8 cellular contexts compared by ENCODE assay signal in the genomic region with DNA sequence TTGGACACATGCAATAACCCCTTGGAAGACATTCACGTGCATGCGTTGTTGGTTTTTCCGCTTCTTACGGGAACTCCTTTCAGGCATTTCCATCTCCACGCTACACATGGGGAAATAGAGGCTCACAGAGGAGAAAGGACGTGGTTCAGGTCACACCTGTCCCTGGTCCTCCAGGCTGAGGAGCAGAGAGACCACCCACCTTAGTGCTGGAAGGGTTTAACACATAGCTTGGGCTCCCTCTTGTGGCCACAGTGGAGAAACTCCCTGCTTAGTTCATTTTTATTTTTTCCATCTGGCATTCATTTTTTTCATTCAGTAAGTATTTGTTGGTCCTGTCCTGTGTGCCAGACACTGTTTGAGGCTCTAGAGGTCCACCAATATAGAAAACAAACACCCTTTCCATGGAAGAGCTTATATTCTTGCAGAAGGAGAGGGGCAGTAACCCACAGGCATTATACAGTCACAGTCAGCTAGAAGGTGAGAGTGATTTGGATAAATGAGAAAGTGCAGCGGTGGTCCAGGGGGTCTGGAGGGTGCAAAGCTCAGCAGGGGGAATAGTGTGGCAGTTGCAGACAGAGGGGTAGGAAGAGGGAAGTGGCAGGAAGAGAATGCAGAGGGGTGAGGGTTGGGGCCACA. TPM values are rescaled to one million over a fixed set of nuclear protein-coding genes. Genes with fewer than 3 reads are reported as not detected.
A peak's percentile ranks its signal among the peaks of the same experiment; 100 is the strongest.
DNase-seq lines count a peak whose midpoint lies in the region; ATAC-seq, FAIRE-seq and TF ChIP-seq lines count a peak whose summit lies in the region.

No MANE protein-coding gene starts in this region.

- H3K4me2 ChIP-seq in endothelial cell of umbilical vein (ENCODE audit: insufficient read depth, low read length) = no peak overlapping the region

- no peak overlapping the region for H2AFZ ChIP-seq in endothelial cell of umbilical vein (ENCODE audit: low read depth, low read length)

- no peak overlapping the region for H3K9ac ChIP-seq in endothelial cell of umbilical vein (replicated peaks; ENCODE audit: extremely low read depth, insufficient read depth, low read length)

- no peaks in the 10 kb centered on the region for H3K9me3 Mint-ChIP-seq in naive thymus-derived CD8-positive, alpha-beta T cell

- peak in 1 of 2 donors; percentile 27 for ATAC-seq in naive thymus-derived CD8-positive, alpha-beta T cell
- no peak for ATAC-seq in HG03045 (IDR thresholded peaks at IDR 0.05; ENCODE audit: unreplicated experiment)

- POLR2A ChIA-PET in AG04449 (lab: Yijun Ruan, JAX) (interaction anchor here (0.6 kb wide), 1 partner anchor 420 kb away, joined by 3 read pairs; no protein-coding TSS in a partner anchor), endothelial cell of umbilical vein (lab: Charles Lee) (no interaction called here)
- POLR2A ChIA-PET in naive thymus-derived CD8-positive, alpha-beta T cell (lab: Charles Lee) = interaction anchor here (0.6 to 3.9 kb wide), 11 partner anchors 12 to 232 kb away, joined by 3 to 31 read pairs (median 5); a partner anchor contains a TSS

- H3K27ac ChIP-seq in endothelial cell of umbilical vein (ENCODE audit: insufficient read depth, low read depth, low read length) (no peak overlapping the region), testis (no peak overlapping the region)

- in situ Hi-C loops in GM13976 (cut with MboI; ENCODE audit: low sequenced_read_pairs, unreplicated experiment) = no loop called here

- H3K27ac Mint-ChIP-seq in naive thymus-derived CD8-positive, alpha-beta T cell = peak overlapping the region; percentile 35 to 91 (median 76)

- CTCF ChIA-PET in AG04449 (lab: Yijun Ruan, JAX) = interaction anchor here (0.6 to 2.8 kb wide), 26 partner anchors 8 to 1060 kb away, joined by 3 to 25 read pairs (median 5); a partner anchor contains a TSS
- CTCF ChIA-PET in endothelial cell of umbilical vein (lab: Charles Lee) = interaction anchor here (0.6 to 2.6 kb wide), 17 partner anchors 9 to 619 kb away, joined by 3 to 24 read pairs (median 4); a partner anchor contains a TSS

- peaks cover 0 to 9% (median 6%) of the 10 kb centered on the region in 5 donors for H3K27me3 Mint-ChIP-seq in naive thymus-derived CD8-positive, alpha-beta T cell

- BruUV-seq in endothelial cell of umbilical vein (replicated peaks; lab: Mats Ljungman, UMichigan) = no TSS peak

- H3K4me1 Mint-ChIP-seq in naive thymus-derived CD8-positive, alpha-beta T cell = peaks cover 19 to 45% (median 40%) of the 10 kb centered on the region in 4 donors

- H3K36me3 ChIP-seq in endothelial cell of umbilical vein (ENCODE audit: control insufficient read depth in 2 of 2, extremely low read depth in 1 of 2, insufficient read depth in 2 of 2, low read length in 2 of 2) (no peaks in the 10 kb centered on the region), testis (ENCODE audit: low read depth, missing control alignments) (no peaks in the 10 kb centered on the region)

- H4K20me1 ChIP-seq in endothelial cell of umbilical vein (replicated peaks; ENCODE audit: control insufficient read depth, extremely low read depth, insufficient read depth, low read length) = no peaks in the 10 kb centered on the region

- no peaks in the 10 kb centered on the region for H3K9me1 ChIP-seq in endothelial cell of umbilical vein (replicated peaks; ENCODE audit: control insufficient read depth, extremely low read depth, insufficient read depth, low read length)

- H3K9me3 ChIP-seq in endothelial cell of umbilical vein (replicated peaks; ENCODE audit: control insufficient read depth, insufficient read depth, low read length) (no peaks in the 10 kb centered on the region), testis (no peaks in the 10 kb centered on the region)

- intact Hi-C loops in endothelial cell of umbilical vein (cut with micrococcal nuclease) = loop anchor here (1.0 to 5.0 kb wide), 3 partner anchors 34 to 598 kb away; no protein-coding TSS in a partner anchor
- intact Hi-C loops in testis (cut with DNase I; ENCODE audit: low total_unique reads) = no loop called here

- H3K4me3 Mint-ChIP-seq in naive thymus-derived CD8-positive, alpha-beta T cell = peak overlapping the region in 9 of 10 donors; percentile 5 to 93 (median 64)

- FAIRE-seq in endothelial cell of umbilical vein (lab: Jason Lieb, UNC) = peak; percentile 92

- 36 to 38% methylated on average over 7 of the region's 7 CpGs for WGBS in testis, 2 donors

- no peak overlapping the region for H3K4me3 ChIP-seq in AG04449 (ENCODE audit: low read depth, low read length)
- no peak overlapping the region for H3K4me3 ChIP-seq in endothelial cell of umbilical vein (replicated peaks in 1 of 3; ENCODE audit: insufficient read depth in 1 of 3, low read depth in 1 of 3, low read length in 3 of 3)
- no peak overlapping the region for H3K4me3 ChIP-seq in testis

- H3K27me3 ChIP-seq in endothelial cell of umbilical vein (ENCODE audit: control insufficient read depth in 2 of 2, insufficient read depth in 2 of 2, low read length in 2 of 2) (peaks cover 1 to 4% of the 10 kb centered on the region in 2 experiments), testis (no peaks in the 10 kb centered on the region)

- dilution Hi-C loops in endothelial cell of umbilical vein (cut with MboI; ENCODE audit: extremely low pct_ligation_motif_present, low sequenced_read_pairs) = no loop called here

- DNase-seq in AG04449 (ENCODE audit: low read depth, low spot score) = peak; percentile 4
- peak; percentile 71 for DNase-seq in GM13976 (ENCODE audit: low spot score)
- peak; percentile 83 to 91 for DNase-seq in NCI-H526 (lab: John Stamatoyannopoulos, UW)
- peak; percentile 83 for DNase-seq in activated CD8-positive, alpha-beta memory T cell treated with anti-CD3 and anti-CD28 coated beads for 24 hours
- peak; percentile 57 for DNase-seq in endothelial cell of umbilical vein (ENCODE audit: low read depth, low spot score)
- peak; percentile 52 to 88 (median 72) for DNase-seq in naive thymus-derived CD8-positive, alpha-beta T cell
- peak; percentile 63 for DNase-seq in testis

- no peaks in the 10 kb centered on the region for H3K36me3 Mint-ChIP-seq in naive thymus-derived CD8-positive, alpha-beta T cell

- H3K79me2 ChIP-seq in endothelial cell of umbilical vein (ENCODE audit: control insufficient read depth, insufficient read depth, low read length) = no peaks in the 10 kb centered on the region

- TF ChIP-seq CTCF in AG04449 (IDR thresholded peaks at IDR 0.05; ENCODE audit: insufficient read depth, low read length, missing control alignments) = peak; percentile 69
- peak; percentile 70 for TF ChIP-seq CTCF in GM13976 (IDR thresholded peaks at IDR 0.05; ENCODE audit: borderline replicate concordance, control extremely low read depth, extremely low read depth, insufficient read depth, missing control alignments)
- peak; percentile 58 to 69 for TF ChIP-seq CTCF in endothelial cell of umbilical vein (IDR thresholded peaks at IDR 0.05; ENCODE audit: extremely low read depth in 1 of 2, insufficient read depth in 1 of 2, low read depth in 1 of 2, low read length in 2 of 2)
- peak; percentile 58 to 83 (median 64) for TF ChIP-seq CTCF in testis (IDR thresholded peaks at IDR 0.05)

- no peak for TF ChIP-seq POLR2A in endothelial cell of umbilical vein (IDR thresholded peaks at IDR 0.05; ENCODE audit: low read depth, low read length)
- no peak for TF ChIP-seq POLR2A in testis (IDR thresholded peaks at IDR 0.05)

- peaks cover 19% of the 10 kb centered on the region for H3K4me1 ChIP-seq in endothelial cell of umbilical vein (ENCODE audit: control insufficient read depth, extremely low read depth, insufficient read depth, low read length)
- H3K4me1 ChIP-seq in testis = peaks cover 12% of the 10 kb centered on the region

RNA-seq across cellular contexts. Expression of a gene that starts 24.2 kb away (rescaled TPM):
- total RNA-seq in endothelial cell of umbilical vein (not detected in 2 replicates), testis (100 to 1,000 TPM; 226 to 248 TPM)
- polyA plus RNA-seq in endothelial cell of umbilical vein (not detected in 2 replicates), testis (ENCODE audit: insufficient read depth, low read depth, low replicate concordance) (126 TPM)
- not detected in 2 replicates for polyA plus RNA-seq in endothelial cell of umbilical vein (2011; cell fraction: cytosol; rRNA removed)
- not detected in 2 replicates for polyA plus RNA-seq in endothelial cell of umbilical vein (2011; cell fraction: nucleus; rRNA removed)
- polyA plus RNA-seq in endothelial cell of umbilical vein (2012) = 0.16 and 0.41 TPM in 2 replicates
- polyA minus RNA-seq in endothelial cell of umbilical vein = not detected in 2 replicates
- not detected for polyA minus RNA-seq in endothelial cell of umbilical vein (2011; cell fraction: cytosol; rRNA and poly(A)+ RNA removed)
- polyA minus RNA-seq in endothelial cell of umbilical vein (2011; cell fraction: nucleus; rRNA and poly(A)+ RNA removed) = not detected in 2 replicates
- not detected for total RNA-seq in naive thymus-derived CD8-positive, alpha-beta T cell
- under 1 TPM in 2 of 3 donors, not detected in 1; 0.04 to 0.65 TPM for polyA plus RNA-seq in naive thymus-derived CD8-positive, alpha-beta T cell

RNA-seq across cellular contexts. Expression of a gene that starts 26.3 kb away (rescaled TPM):
- not detected in 2 replicates for total RNA-seq in endothelial cell of umbilical vein
- polyA plus RNA-seq in endothelial cell of umbilical vein = not detected in 2 replicates
- polyA plus RNA-seq in endothelial cell of umbilical vein (2011; cell fraction: cytosol; rRNA removed) = not detected in 2 replicates
- polyA plus RNA-seq in endothelial cell of umbilical vein (2011; cell fraction: nucleus; rRNA removed) = not detected in 2 replicates
- not detected in 2 replicates for polyA plus RNA-seq in endothelial cell of umbilical vein (2012)
- polyA minus RNA-seq in endothelial cell of umbilical vein = not detected in 2 replicates
- not detected for polyA minus RNA-seq in endothelial cell of umbilical vein (2011; cell fraction: cytosol; rRNA and poly(A)+ RNA removed)
- not detected in 2 replicates for polyA minus RNA-seq in endothelial cell of umbilical vein (2011; cell fraction: nucleus; rRNA and poly(A)+ RNA removed)
- 10 to 100 TPM; 67.4 to 71.1 TPM for total RNA-seq in naive thymus-derived CD8-positive, alpha-beta T cell
- 100 to 1,000 TPM in 1 of 3 donors, 10 to 100 TPM in 2; 58.3 to 104 (median 59.9) TPM for polyA plus RNA-seq in naive thymus-derived CD8-positive, alpha-beta T cell
- 1 to 10 TPM; 6.4 to 7.1 TPM for total RNA-seq in testis
- 13.4 TPM for polyA plus RNA-seq in testis (ENCODE audit: insufficient read depth, low read depth, low replicate concordance)

RNA-seq across cellular contexts. Expression of a gene that starts 52.1 kb away (rescaled TPM):
- not detected in 2 replicates for total RNA-seq in endothelial cell of umbilical vein
- not detected in 2 replicates for polyA plus RNA-seq in endothelial cell of umbilical vein
- polyA plus RNA-seq in endothelial cell of umbilical vein (2011; cell fraction: cytosol; rRNA removed) = not detected in 2 replicates
- polyA plus RNA-seq in endothelial cell of umbilical vein (2011; cell fraction: nucleus; rRNA removed) = not detected in 2 replicates
- polyA plus RNA-seq in endothelial cell of umbilical vein (2012) = not detected in 2 replicates
- not detected in 2 replicates for polyA minus RNA-seq in endothelial cell of umbilical vein
- not detected for polyA minus RNA-seq in endothelial cell of umbilical vein (2011; cell fraction: cytosol; rRNA and poly(A)+ RNA removed)
- not detected in 2 replicates for polyA minus RNA-seq in endothelial cell of umbilical vein (2011; cell fraction: nucleus; rRNA and poly(A)+ RNA removed)
- under 1 TPM in 1 of 2 experiments, not detected in 1; 0.44 TPM for total RNA-seq in naive thymus-derived CD8-positive, alpha-beta T cell
- not detected for polyA plus RNA-seq in naive thymus-derived CD8-positive, alpha-beta T cell
- under 1 TPM in 1 of 2 donors, not detected in 1; 0.81 TPM for total RNA-seq in testis
- 0.50 TPM for polyA plus RNA-seq in testis (ENCODE audit: insufficient read depth, low read depth, low replicate concordance)

RNA-seq across cellular contexts. Expression of a gene that starts 57.9 kb away (rescaled TPM):
- 213 and 218 TPM in 2 replicates for total RNA-seq in endothelial cell of umbilical vein
- polyA plus RNA-seq in endothelial cell of umbilical vein = 130 and 134 TPM in 2 replicates
- polyA plus RNA-seq in endothelial cell of umbilical vein (2011; cell fraction: cytosol; rRNA removed) = 15.7 and 31.4 TPM in 2 replicates
- 910 and 958 TPM in 2 replicates for polyA plus RNA-seq in endothelial cell of umbilical vein (2011; cell fraction: nucleus; rRNA removed)
- polyA plus RNA-seq in endothelial cell of umbilical vein (2012) = 88.4 and 126 TPM in 2 replicates
- 105 and 107 TPM in 2 replicates for polyA minus RNA-seq in endothelial cell of umbilical vein
- polyA minus RNA-seq in endothelial cell of umbilical vein (2011; cell fraction: cytosol; rRNA and poly(A)+ RNA removed) = 9.1 TPM
- 160 and 181 TPM in 2 replicates for polyA minus RNA-seq in endothelial cell of umbilical vein (2011; cell fraction: nucleus; rRNA and poly(A)+ RNA removed)
- 100 to 1,000 TPM; 610 to 639 TPM for total RNA-seq in naive thymus-derived CD8-positive, alpha-beta T cell
- 1 to 10 TPM; 4.5 to 8.6 (median 6.5) TPM for polyA plus RNA-seq in naive thymus-derived CD8-positive, alpha-beta T cell
- 100 to 1,000 TPM; 313 to 507 TPM for total RNA-seq in testis
- 167 TPM for polyA plus RNA-seq in testis (ENCODE audit: insufficient read depth, low read depth, low replicate concordance)

Comparison
In these comparisons a context has a peak if more than half of its experiments do, and no peak if none do; other contexts are left out.
1. DNase-seq: peak in every context shown above with its lines; median percentile 87 in NCI-H526; 83 in activated CD8-positive, alpha-beta memory T cell treated with anti-CD3 and anti-CD28 coated beads for 24 hours; 72 in naive thymus-derived CD8-positive, alpha-beta T cell; 71 in GM13976; 63 in testis; 57 in endothelial cell of umbilical vein; 4 in AG04449.
2. RNA of a gene that starts 24.2 kb away (total RNA-seq): 226 to 248 TPM in testis; not detected in naive thymus-derived CD8-positive, alpha-beta T cell and not detected in endothelial cell of umbilical vein; every median in the first group is over 100 times any median in the second.
3. RNA of a gene that starts 26.3 kb away (total RNA-seq): 67.4 to 71.1 TPM in naive thymus-derived CD8-positive, alpha-beta T cell; 6.4 to 7.1 TPM in testis and not detected in endothelial cell of umbilical vein; every median in the first group is over 4 times any median in the second.
4. Peak in every context shown above with its lines, with median percentiles within 50 percentile points of each other: CTCF ChIP-seq.